In genomic region chr12:108838194-108839010, GRCh38 we compare ENCODE assay signal across 9 cellular contexts. TPM values are rescaled to one million over a fixed set of nuclear protein-coding genes. Genes with fewer than 3 reads are reported as not detected.
DNase-seq lines count a peak whose midpoint lies in the region; ATAC-seq and TF ChIP-seq lines count a peak whose summit lies in the region.
"Had no signal": no experiment of that assay in that cellular context is flagged by ENCODE, and none has a peak within 500 bp of the region (broad histone marks: within the 10 kb centered on the region; RNA-seq: fewer than 3 reads in every experiment).

No MANE protein-coding gene starts in this region.

- TF ChIP-seq CTCF in BE2C (IDR thresholded peaks at IDR 0.05; ENCODE audit: low read depth, low read length) (no peak), psoas muscle (IDR thresholded peaks at IDR 0.05) (no peak)

- intact Hi-C loops in psoas muscle (cut with DNase I), result loop anchor here in 1 of 2 donors (2.0 kb wide), 1 partner anchor 16 kb away; no protein-coding TSS in a partner anchor

- DNase-seq in BE2C, result peak; percentile 85
- DNase-seq in GM19240 (ENCODE audit: insufficient read length, low spot score), result peak; percentile 73
- peak; percentile 89 for DNase-seq in RPMI8226
- peak; percentile 63 for DNase-seq in activated gamma-delta T cell treated with anti-CD3 and anti-CD28 coated beads, Interleukin-2, amount 50 U/mL, for 16 hours (ENCODE audit: low read depth)
- DNase-seq in glomerular visceral epithelial cell (ENCODE audit: extremely low spot score), result peak; percentile 100
- DNase-seq in psoas muscle, result peak; percentile 92 to 95
- DNase-seq in NCI-H1048 (lab: John Stamatoyannopoulos, UW), result no peak

- peak; percentile 77 for ATAC-seq in HG03439 (IDR thresholded peaks at IDR 0.05; ENCODE audit: unreplicated experiment)
- ATAC-seq in psoas muscle, result peak; percentile 94 to 95 (median 94)

- H3K27ac ChIP-seq in psoas muscle, result peak overlapping the region; percentile 97

- H3K36me3 ChIP-seq in BE2C (peaks cover 10% of the 10 kb centered on the region), psoas muscle (ENCODE audit: insufficient read depth in 1 of 2, low read depth in 1 of 2) (peaks cover 0 to 36% of the 10 kb centered on the region in 2 donors)

- H3K27me3 ChIP-seq in BE2C (no peaks in the 10 kb centered on the region), psoas muscle (ENCODE audit: insufficient read depth in 3 of 3, low read length in 2 of 3) (no peaks in the 10 kb centered on the region)

- H3K4me1 ChIP-seq in BE2C (peaks cover 17% of the 10 kb centered on the region), psoas muscle (peaks cover 81% of the 10 kb centered on the region)

- H3K9me3 ChIP-seq in BE2C, result no peaks in the 10 kb centered on the region
- H3K9me3 ChIP-seq in psoas muscle, result no peaks in the 10 kb centered on the region

- 18 to 27% (median 19%) methylated on average over 14 of the region's 14 CpGs for WGBS in psoas muscle, 3 donors

- no peak overlapping the region for H3K4me3 ChIP-seq in BE2C (ENCODE audit: low read depth, low read length)
- H3K4me3 ChIP-seq in psoas muscle, result peak overlapping the region; percentile 24

RNA-seq across cellular contexts. Expression of gene SSH1, which starts 19.0 kb away (rescaled TPM):
- 21.5 TPM for polyA plus RNA-seq in BE2C (2012; ENCODE audit: insufficient read depth, insufficient read length, low read depth)
- 10 to 100 TPM; 24.9 to 68.6 (median 55.9) TPM for total RNA-seq in psoas muscle
- 10 to 100 TPM; 10.0 to 39.8 (median 10.9) TPM for polyA plus RNA-seq in psoas muscle

RNA-seq across cellular contexts. Expression of gene DAO, which starts 41.5 kb away (rescaled TPM):
- not detected for polyA plus RNA-seq in BE2C (2012; ENCODE audit: insufficient read depth, insufficient read length, low read depth)
- total RNA-seq in psoas muscle, result not detected
- not detected for polyA plus RNA-seq in psoas muscle
- total RNA-seq: T-helper 1 cell treated with Interleukin-12 subunit alpha and Interleukin-12 subunit beta and Interleukin-4 antibody, amounts not matched to agents 30 ng/mL and 1 ng/mL, for 36 hours had no signal
